Comparison of ENCODE assay signal across 21 cellular contexts in genomic region chr11:90556612-90557011, GRCh38.
A peak's percentile ranks its signal among the peaks of the same experiment; 100 is the strongest.
DNase-seq lines count a peak whose midpoint lies in the region; ATAC-seq and TF ChIP-seq lines count a peak whose summit lies in the region.
"Had no signal": no experiment of that assay in that cellular context is flagged by ENCODE, and none has a peak within 500 bp of the region (broad histone marks: within the 10 kb centered on the region; RNA-seq: fewer than 3 reads in every experiment).

No MANE protein-coding gene starts in this region.

- peak; percentile 98 to 100 (median 100) for ATAC-seq in psoas muscle
- ATAC-seq: activated T-helper 17 cell treated with anti-CD3 and anti-CD28 coated beads, Interleukin-2, amount 50 U/mL, for 72 hours; naive thymus-derived CD4-positive, alpha-beta T cell had no signal

- H3K27me3 ChIP-seq in psoas muscle (ENCODE audit: insufficient read depth in 3 of 3, low read length in 2 of 3) (no peaks in the 10 kb centered on the region), dorsolateral prefrontal cortex (no peaks in the 10 kb centered on the region)
- H3K27me3 ChIP-seq: ascending aorta had no signal

- H3K4me1 ChIP-seq in psoas muscle, result peaks cover 13% of the 10 kb centered on the region
- H3K4me1 ChIP-seq: ascending aorta had no signal

- intact Hi-C loops in psoas muscle (cut with DNase I), result no loop called here
- intact Hi-C loops in dorsolateral prefrontal cortex (cut with DNase I), result no loop called here

- peak; percentile 31 for DNase-seq in HPDE6-E6E7 (ENCODE audit: extremely low spot score)
- peak; percentile 36 for DNase-seq in NCI-H510A (lab: John Stamatoyannopoulos, UW)
- peak; percentile 39 for DNase-seq in epithelial cell of prostate (ENCODE audit: low read depth, low spot score)
- no peak for DNase-seq in psoas muscle
- no peak for DNase-seq in DMS153 treated with DMSO at 0.1 percent for 48 hours (lab: John Stamatoyannopoulos, UW; ENCODE audit: unreplicated experiment)
- DNase-seq in dorsolateral prefrontal cortex, result no peak
- DNase-seq in stimulated activated CD4-positive, alpha-beta T cell treated with anti-CD3 and anti-CD28 coated beads, Interleukin-1b, Interleukin-23, amount 100 ng/mL, for 48 hours, result no peak
- DNase-seq: activated B cell treated with CpG ODN at 0.5 μM for 24 hours; activated CD4-positive, alpha-beta memory T cell treated with anti-CD3 and anti-CD28 coated beads for 36 hours; activated CD8-positive, alpha-beta memory T cell treated with anti-CD3 and anti-CD28 coated beads, Interleukin-2, amount 50 U/mL, for 48 hours; dermis blood vessel endothelial cell; glutamatergic neuron; left cardiac atrium; naive thymus-derived CD4-positive, alpha-beta T cell; NCI-H1694; OCI-M1; SIG-M5; stimulated activated CD4-positive, alpha-beta T cell treated with anti-CD3 and anti-CD28 coated beads, Interleukin-12 subunit alpha, Interleukin-12 subunit beta, amount 100 ng/mL, for 4 hours; stimulated activated naive CD4-positive, alpha-beta T cell treated with Interleukin-2 at 50 U/mL for 16 hours had no signal

- TF ChIP-seq CTCF in psoas muscle (IDR thresholded peaks at IDR 0.05) (no peak), dorsolateral prefrontal cortex (IDR thresholded peaks at IDR 0.05 in 54 of 56, conservative IDR thresholded peaks at IDR 0.05 in 2 of 56; ENCODE audit: low read depth in 1 of 56, partially characterized antibody in 56 of 56) (no peak)

- H3K36me3 ChIP-seq in psoas muscle (ENCODE audit: insufficient read depth in 1 of 2, low read depth in 1 of 2), result no peaks in the 10 kb centered on the region
- H3K36me3 ChIP-seq: ascending aorta had no signal

- WGBS in psoas muscle, 3 donors, result 25 to 26% (median 26%) methylated on average over 4 of the region's 4 CpGs

- H3K27ac ChIP-seq in epithelial cell of prostate (no peak overlapping the region), psoas muscle (peak overlapping the region; percentile 77), dorsolateral prefrontal cortex (no peak overlapping the region)
- H3K27ac ChIP-seq: ascending aorta had no signal

- H3K4me3 ChIP-seq in psoas muscle (peak overlapping the region; percentile 20), dorsolateral prefrontal cortex (no peak overlapping the region)
- H3K4me3 ChIP-seq: ascending aorta had no signal

- H3K9me3 ChIP-seq in psoas muscle, result no peaks in the 10 kb centered on the region
- H3K9me3 ChIP-seq: ascending aorta had no signal

Comparison
In these comparisons a context has a peak if more than half of its experiments do, and no peak if none do; other contexts are left out.
1. DNase-seq: peak in HPDE6-E6E7 (single experiment), NCI-H510A (single experiment) and epithelial cell of prostate (single experiment); none in psoas muscle (0 of 2), DMS153 treated with DMSO at 0.1 percent for 48 hours (single experiment), dorsolateral prefrontal cortex (0 of 10) and stimulated activated CD4-positive, alpha-beta T cell treated with anti-CD3 and anti-CD28 coated beads, Interleukin-1b, Interleukin-23, amount 100 ng/mL, for 48 hours (single experiment).